In genomic region chr11:68792400-68792955, GRCh38 we compare ENCODE assay signal across 27 cellular contexts. TPM values are rescaled to one million over a fixed set of nuclear protein-coding genes. Genes with fewer than 3 reads are reported as not detected.
DNase-seq lines count a peak whose midpoint lies in the region; ATAC-seq, FAIRE-seq and TF ChIP-seq lines count a peak whose summit lies in the region.
"Had no signal": no experiment of that assay in that cellular context is flagged by ENCODE, and none has a peak within 500 bp of the region (broad histone marks: within the 10 kb centered on the region; RNA-seq: fewer than 3 reads in every experiment).

No MANE protein-coding gene starts in this region.

- H3K4me1 ChIP-seq in astrocyte (ENCODE audit: insufficient read depth, low read length), result no peaks in the 10 kb centered on the region
- H3K4me1 ChIP-seq: BLaER1, Caco-2, uterus had no signal

- no peaks in the 10 kb centered on the region for H3K27me3 Mint-ChIP-seq in stimulated activated naive CD8-positive, alpha-beta T cell treated with anti-CD3 and anti-CD28 coated beads, Interleukin-15, amount 100 ng/mL, for 72 hours
- peaks cover 4% of the 10 kb centered on the region for H3K27me3 Mint-ChIP-seq in astrocyte (ENCODE audit: low read depth, unreplicated experiment)
- no peaks in the 10 kb centered on the region for H3K27me3 Mint-ChIP-seq in activated CD8-positive, alpha-beta T cell treated with anti-CD3 and anti-CD28 coated beads for 36 hours
- H3K27me3 Mint-ChIP-seq: activated CD4-positive, alpha-beta memory T cell treated with anti-CD3 and anti-CD28 coated beads, Interleukin-2, amount 10 ng/mL, durations not matched to agents 7 days and 5 days; central memory CD8-positive, alpha-beta T cell had no signal

- no peaks in the 10 kb centered on the region for H3K4me1 Mint-ChIP-seq in stimulated activated naive CD8-positive, alpha-beta T cell treated with anti-CD3 and anti-CD28 coated beads, Interleukin-15, amount 100 ng/mL, for 72 hours
- H3K4me1 Mint-ChIP-seq in astrocyte (ENCODE audit: low read depth, unreplicated experiment), result no peaks in the 10 kb centered on the region
- no peaks in the 10 kb centered on the region for H3K4me1 Mint-ChIP-seq in activated CD8-positive, alpha-beta T cell treated with anti-CD3 and anti-CD28 coated beads for 36 hours (ENCODE audit: low read depth)
- H3K4me1 Mint-ChIP-seq: activated CD4-positive, alpha-beta memory T cell treated with anti-CD3 and anti-CD28 coated beads, Interleukin-2, amount 10 ng/mL, durations not matched to agents 7 days and 5 days; central memory CD8-positive, alpha-beta T cell had no signal

- no peaks in the 10 kb centered on the region for H3K36me3 ChIP-seq in astrocyte (ENCODE audit: insufficient read depth, low read length)
- H3K36me3 ChIP-seq: uterus had no signal

- POLR2A ChIA-PET in activated CD8-positive, alpha-beta T cell treated with anti-CD3 and anti-CD28 coated beads for 36 hours (lab: Charles Lee), result no interaction called here

- H3K9me3 Mint-ChIP-seq in stimulated activated naive CD8-positive, alpha-beta T cell treated with anti-CD3 and anti-CD28 coated beads, Interleukin-15, amount 100 ng/mL, for 72 hours, result no peaks in the 10 kb centered on the region
- H3K9me3 Mint-ChIP-seq in astrocyte (ENCODE audit: unreplicated experiment), result no peaks in the 10 kb centered on the region
- no peaks in the 10 kb centered on the region for H3K9me3 Mint-ChIP-seq in activated CD8-positive, alpha-beta T cell treated with anti-CD3 and anti-CD28 coated beads for 36 hours
- H3K9me3 Mint-ChIP-seq: activated CD4-positive, alpha-beta memory T cell treated with anti-CD3 and anti-CD28 coated beads, Interleukin-2, amount 10 ng/mL, durations not matched to agents 7 days and 5 days; central memory CD8-positive, alpha-beta T cell had no signal

- no peak overlapping the region for H3K27ac ChIP-seq in astrocyte (ENCODE audit: low read depth, low read length)
- H3K27ac ChIP-seq: BLaER1, uterus had no signal

- H3K9ac ChIP-seq in astrocyte (ENCODE audit: low read length), result no peak overlapping the region
- H3K9ac ChIP-seq: BLaER1 had no signal

- H3K4me3 Mint-ChIP-seq in stimulated activated naive CD8-positive, alpha-beta T cell treated with anti-CD3 and anti-CD28 coated beads, Interleukin-15, amount 100 ng/mL, for 72 hours, result no peak overlapping the region
- no peak overlapping the region for H3K4me3 Mint-ChIP-seq in astrocyte (ENCODE audit: unreplicated experiment)
- no peak overlapping the region for H3K4me3 Mint-ChIP-seq in activated CD8-positive, alpha-beta T cell treated with anti-CD3 and anti-CD28 coated beads for 36 hours
- H3K4me3 Mint-ChIP-seq: activated CD4-positive, alpha-beta memory T cell treated with anti-CD3 and anti-CD28 coated beads, Interleukin-2, amount 10 ng/mL, durations not matched to agents 7 days and 5 days; central memory CD8-positive, alpha-beta T cell had no signal

- no peak for TF ChIP-seq CTCF in astrocyte (IDR thresholded peaks at IDR 0.05; ENCODE audit: insufficient read depth, low read depth, low read length)
- TF ChIP-seq CTCF in activated CD8-positive, alpha-beta T cell treated with anti-CD3 and anti-CD28 coated beads for 36 hours (IDR thresholded peaks at IDR 0.05), result no peak

- no peak for ATAC-seq in stimulated activated naive CD8-positive, alpha-beta T cell treated with anti-CD3 and anti-CD28 coated beads, Interleukin-15, amount 100 ng/mL, for 72 hours
- no peak for ATAC-seq in stimulated activated naive CD8-positive, alpha-beta T cell treated with anti-CD3 and anti-CD28 coated beads, Interleukin-15, Interleukin-2, amounts not matched to agents 100 U/mL and 50 U/mL, for 24 hours
- no peak for ATAC-seq in activated CD8-positive, alpha-beta T cell treated with anti-CD3 and anti-CD28 coated beads for 36 hours
- ATAC-seq in GM21528 (IDR thresholded peaks at IDR 0.05; ENCODE audit: low FRiP score, unreplicated experiment), result no peak
- ATAC-seq: K562 had no signal

- H4K20me1 ChIP-seq in astrocyte (ENCODE audit: insufficient read depth, low read length), result no peaks in the 10 kb centered on the region
- H4K20me1 ChIP-seq: BLaER1 had no signal

- H3K79me2 ChIP-seq in astrocyte (ENCODE audit: insufficient read depth, low read length), result no peaks in the 10 kb centered on the region

- peak overlapping the region; percentile 40 to 48 for H3K27ac Mint-ChIP-seq in stimulated activated naive CD8-positive, alpha-beta T cell treated with anti-CD3 and anti-CD28 coated beads, Interleukin-15, amount 100 ng/mL, for 72 hours
- no peak overlapping the region for H3K27ac Mint-ChIP-seq in astrocyte (ENCODE audit: unreplicated experiment)
- no peak overlapping the region for H3K27ac Mint-ChIP-seq in activated CD8-positive, alpha-beta T cell treated with anti-CD3 and anti-CD28 coated beads for 36 hours
- H3K27ac Mint-ChIP-seq: activated CD4-positive, alpha-beta memory T cell treated with anti-CD3 and anti-CD28 coated beads, Interleukin-2, amount 10 ng/mL, durations not matched to agents 7 days and 5 days had no signal

- no peak overlapping the region for H2AFZ ChIP-seq in astrocyte (ENCODE audit: low read depth, low read length)

- no peaks in the 10 kb centered on the region for H3K27me3 ChIP-seq in astrocyte (ENCODE audit: insufficient read depth, low read length)
- H3K27me3 ChIP-seq: BLaER1, uterus had no signal

- H3K36me3 Mint-ChIP-seq in astrocyte (ENCODE audit: low read depth, unreplicated experiment), result peaks cover 2% of the 10 kb centered on the region
- H3K36me3 Mint-ChIP-seq in activated CD8-positive, alpha-beta T cell treated with anti-CD3 and anti-CD28 coated beads for 36 hours (ENCODE audit: low read depth), result peaks cover 7% of the 10 kb centered on the region

- no peak overlapping the region for H3K4me2 ChIP-seq in astrocyte (ENCODE audit: low read length)
- H3K4me2 ChIP-seq: BLaER1 had no signal

- intact Hi-C loops in activated CD8-positive, alpha-beta T cell treated with anti-CD3 and anti-CD28 coated beads for 36 hours (cut with micrococcal nuclease), result no loop called here

- H3K9me3 ChIP-seq in astrocyte (ENCODE audit: insufficient read depth, low read depth, low read length), result no peaks in the 10 kb centered on the region
- H3K9me3 ChIP-seq: BLaER1, Caco-2, uterus had no signal

- no peak for DNase-seq in stimulated activated naive CD8-positive, alpha-beta T cell treated with anti-CD3 and anti-CD28 coated beads, Interleukin-15, amount 100 ng/mL, for 72 hours
- no peak for DNase-seq in stimulated activated naive CD8-positive, alpha-beta T cell treated with anti-CD3 and anti-CD28 coated beads, Interleukin-15, Interleukin-2, amounts not matched to agents 100 U/mL and 50 U/mL, for 24 hours
- DNase-seq in astrocyte (ENCODE audit: low read depth) (peak; percentile 42), iris pigment epithelial cell (ENCODE audit: low read depth) (peak; percentile 67), urothelium cell line (ENCODE audit: low spot score) (peak; percentile 57)
- DNase-seq in stimulated activated CD4-positive, alpha-beta T cell treated with anti-CD3 and anti-CD28 coated beads, Interleukin-4, amount 100 ng/mL, for 4 hours, result no peak
- DNase-seq in activated CD8-positive, alpha-beta T cell treated with anti-CD3 and anti-CD28 coated beads for 36 hours, result no peak
- DNase-seq: activated CD4-positive, alpha-beta memory T cell treated with anti-CD3 and anti-CD28 coated beads, Interleukin-2, amount 10 ng/mL, durations not matched to agents 7 days and 5 days; activated CD4-positive, CD25-positive, alpha-beta regulatory T cell; activated T-cell treated with anti-CD3 and anti-CD28 coated beads, Interleukin-2, amount 50 U/mL, for 1 hour; amygdala; Caco-2; DND-41; MV-4-11; NCI-H1694 treated with DMSO at 0.1 percent for 48 hours; nucleus accumbens; retina; stimulated activated CD4-positive, alpha-beta T cell treated with anti-CD3 and anti-CD28 coated beads, Interleukin-15, amount 100 ng/mL, for 24 hours; substantia nigra; T-helper 9 cell; uterus had no signal

- FAIRE-seq in astrocyte (lab: Jason Lieb, UNC) (no peak), urothelium cell line (lab: Jason Lieb, UNC) (no peak)
- FAIRE-seq: frontal cortex, K562 had no signal

- CTCF ChIA-PET in activated CD8-positive, alpha-beta T cell treated with anti-CD3 and anti-CD28 coated beads for 36 hours (lab: Charles Lee), result no interaction called here

- H3K4me3 ChIP-seq in astrocyte (ENCODE audit: insufficient read depth, low read depth, low read length), result no peak overlapping the region
- H3K4me3 ChIP-seq: BLaER1, K562, uterus had no signal

RNA-seq across cellular contexts. Expression of gene TESMIN, which starts 41.2 kb away (rescaled TPM):
- 1.1 and 1.7 TPM in 2 replicates for total RNA-seq in astrocyte
- 1 to 10 TPM; 3.4 to 4.9 TPM for total RNA-seq in activated CD8-positive, alpha-beta T cell treated with anti-CD3 and anti-CD28 coated beads for 36 hours
- total RNA-seq: myocyte had no signal

RNA-seq across cellular contexts. Expression of gene CPT1A, which starts 49.2 kb away (rescaled TPM):
- total RNA-seq in astrocyte, result 2.3 and 2.8 TPM in 2 replicates
- 10 to 100 TPM; 17.5 TPM for total RNA-seq in activated CD8-positive, alpha-beta T cell treated with anti-CD3 and anti-CD28 coated beads for 36 hours

Comparison
In these comparisons a context has a peak if more than half of its experiments do, and no peak if none do; other contexts are left out.
1. DNase-seq: peak in astrocyte (single experiment), iris pigment epithelial cell (single experiment) and urothelium cell line (single experiment); none in stimulated activated naive CD8-positive, alpha-beta T cell treated with anti-CD3 and anti-CD28 coated beads, Interleukin-15, amount 100 ng/mL, for 72 hours (0 of 2), stimulated activated naive CD8-positive, alpha-beta T cell treated with anti-CD3 and anti-CD28 coated beads, Interleukin-15, Interleukin-2, amounts not matched to agents 100 U/mL and 50 U/mL, for 24 hours (single experiment), stimulated activated CD4-positive, alpha-beta T cell treated with anti-CD3 and anti-CD28 coated beads, Interleukin-4, amount 100 ng/mL, for 4 hours (0 of 2) and activated CD8-positive, alpha-beta T cell treated with anti-CD3 and anti-CD28 coated beads for 36 hours (single experiment).
2. H3K27ac Mint-ChIP-seq: peak in stimulated activated naive CD8-positive, alpha-beta T cell treated with anti-CD3 and anti-CD28 coated beads, Interleukin-15, amount 100 ng/mL, for 72 hours (2 of 2); none in astrocyte (single experiment) and activated CD8-positive, alpha-beta T cell treated with anti-CD3 and anti-CD28 coated beads for 36 hours (single experiment).